In the genomic region with DNA sequence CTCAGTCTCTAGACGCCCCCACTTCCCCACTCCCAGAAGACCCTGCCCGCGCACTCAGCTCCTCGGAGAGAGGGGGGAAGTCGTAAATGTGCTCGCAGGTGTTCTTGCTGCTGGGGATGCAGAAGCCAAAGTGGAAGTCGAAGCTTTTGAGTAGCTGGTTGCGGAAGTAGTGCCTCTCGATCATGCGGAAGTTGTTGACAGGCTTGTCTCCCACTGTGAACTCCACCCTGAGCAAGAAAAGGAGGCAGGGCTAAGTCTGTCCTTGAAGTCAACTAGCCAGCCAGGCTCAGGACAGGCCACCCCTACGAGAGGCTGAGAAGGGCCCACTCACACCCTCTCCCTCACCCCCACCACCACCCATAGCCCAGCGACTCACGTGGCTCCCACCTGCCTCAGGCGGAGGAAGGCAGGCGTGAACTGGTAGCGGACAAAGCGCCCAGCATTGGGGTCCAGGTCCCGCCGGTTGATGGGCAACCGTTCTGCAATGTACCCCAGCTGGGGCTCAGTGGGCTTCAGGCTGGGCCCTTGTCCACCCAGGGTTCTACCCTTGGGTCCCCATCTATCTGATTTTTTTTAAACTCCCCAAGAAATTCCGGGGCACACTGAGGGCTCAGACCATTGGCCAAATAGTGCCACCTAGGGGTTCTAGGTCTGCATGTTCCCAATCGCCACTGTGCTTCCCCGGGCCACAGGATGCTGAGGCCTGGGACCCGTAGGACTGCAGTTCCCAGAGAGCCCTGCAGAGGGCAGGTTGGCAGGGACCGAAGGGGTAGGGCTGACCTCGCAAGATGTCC, we compare ENCODE assay signal across 8 cellular contexts. TPM values are rescaled to one million over a fixed set of nuclear protein-coding genes. Genes with fewer than 3 reads are reported as not detected.
DNase-seq lines count a peak whose midpoint lies in the region; ATAC-seq, FAIRE-seq and TF ChIP-seq lines count a peak whose summit lies in the region.

No MANE protein-coding gene starts in this region.

- no peak overlapping the region for H2AFZ ChIP-seq in KMS-11 (ENCODE audit: low read depth)

- H3K36me3 ChIP-seq in KMS-11 (ENCODE audit: insufficient read depth), result no peaks in the 10 kb centered on the region

- ATAC-seq in T-helper 17 cell (peak; percentile 25), right cardiac atrium (peak; percentile 49 to 67), sciatic nerve (peak; percentile 64), HG02610 (IDR thresholded peaks at IDR 0.05; ENCODE audit: unreplicated experiment) (no peak)

- CTCF ChIA-PET in AG04450 (lab: Charles Lee), result interaction anchor here (0.6 to 2.8 kb wide), 8 partner anchors 7 to 213 kb away, joined by 3 to 15 read pairs (median 4); no protein-coding TSS in a partner anchor

- H3K27me3 ChIP-seq in AG04450 (ENCODE audit: control insufficient read depth, insufficient read depth, low read length) (no peaks in the 10 kb centered on the region), KMS-11 (ENCODE audit: insufficient read depth, low read depth) (0 out of 2 replicates have a peak, but pooled peaks cover 8% of the 10 kb centered on the region), right cardiac atrium (ENCODE audit: control insufficient read depth, insufficient read depth) (no peaks in the 10 kb centered on the region)

- POLR2A ChIA-PET in AG04450 (lab: Yijun Ruan, JAX), result no interaction called here

- H3K4me3 Mint-ChIP-seq in T-helper 17 cell, result peak overlapping the region; percentile 74

- peak overlapping the region; percentile 98 for H3K27ac Mint-ChIP-seq in T-helper 17 cell

- H3K4me1 ChIP-seq in KMS-11 (ENCODE audit: low read depth, poor library complexity, severe bottlenecking), result peaks cover 31% of the 10 kb centered on the region
- H3K4me1 ChIP-seq in right cardiac atrium (ENCODE audit: control insufficient read depth, insufficient read depth, low read length), result peaks cover 5% of the 10 kb centered on the region

- TF ChIP-seq CTCF in AG04450 (IDR thresholded peaks at IDR 0.05; ENCODE audit: low read depth, low read length) (peak; percentile 87), KMS-11 (conservative IDR thresholded peaks at IDR 0.05; ENCODE audit: low read depth, low read length) (peak; percentile 99)

- H3K27ac ChIP-seq in AG04450 (ENCODE audit: low read depth, low read length), result no peak overlapping the region
- H3K27ac ChIP-seq in KMS-11, result no peak overlapping the region
- no peak overlapping the region for H3K27ac ChIP-seq in right cardiac atrium (ENCODE audit: low read length)

- H3K4me2 ChIP-seq in KMS-11, result no peak overlapping the region

- H3K4me3 ChIP-seq in AG04450 (ENCODE audit: low read depth, low read length) (no peak overlapping the region), KMS-11 (IDR thresholded peaks at IDR 0.05; ENCODE audit: insufficient read depth, low read depth, low read length) (no peak overlapping the region), right cardiac atrium (ENCODE audit: low read length) (no peak overlapping the region)

- no peaks in the 10 kb centered on the region for H4K20me1 ChIP-seq in KMS-11 (ENCODE audit: insufficient read depth)

- TF ChIP-seq POLR2A in GM12892 (IDR thresholded peaks at IDR 0.05; ENCODE audit: low read depth, low read length), result no peak

- H3K9ac ChIP-seq in KMS-11, result no peak overlapping the region

- no peaks in the 10 kb centered on the region for H3K79me2 ChIP-seq in KMS-11 (ENCODE audit: insufficient read depth, low read depth)

- peak; percentile 98 for FAIRE-seq in GM12892 (lab: Jason Lieb, UNC)

- H3K4me1 Mint-ChIP-seq in T-helper 17 cell, result peaks cover 46% of the 10 kb centered on the region

- DNase-seq in AG04450 (ENCODE audit: low read depth, low spot score) (no peak), GM12892 (ENCODE audit: insufficient read length) (peak; percentile 79), T-helper 17 cell (peak in 2 of 3 donors; percentile 27 to 53), anterior cingulate cortex (lab: John Stamatoyannopoulos, UW) (peak in 51 of 58 donors; percentile 6 to 77 (median 35)), right cardiac atrium (peak; percentile 79 to 91 (median 89)), sciatic nerve (ENCODE audit: low spot score) (peak; percentile 84)

- intact Hi-C loops in right cardiac atrium (cut with DNase I), result loop anchor here in 3 of 4 donors (5.0 to 10.0 kb wide), 4 partner anchors 49 to 67 kb away; a partner anchor contains a TSS
- intact Hi-C loops in sciatic nerve (cut with DNase I), result no loop called here

- H3K36me3 Mint-ChIP-seq in T-helper 17 cell (ENCODE audit: low read depth), result peaks cover 6% of the 10 kb centered on the region

- WGBS in right cardiac atrium, result 69% methylated on average over 26 of the region's 26 CpGs

- H3K9me3 ChIP-seq in AG04450 (ENCODE audit: control insufficient read depth, insufficient read depth, low read length) (no peaks in the 10 kb centered on the region), T-helper 17 cell (ENCODE audit: control insufficient read depth, low read length, poor library complexity, severe bottlenecking) (no peaks in the 10 kb centered on the region), right cardiac atrium (ENCODE audit: control insufficient read depth, low read length) (no peaks in the 10 kb centered on the region)

- H3K27me3 Mint-ChIP-seq in T-helper 17 cell, result no peaks in the 10 kb centered on the region

RNA-seq across cellular contexts. Expression of a gene that starts 4.6 kb away (rescaled TPM):
- 51.2 and 54.3 TPM in 2 replicates for polyA plus RNA-seq in AG04450 (2011; rRNA removed)
- polyA minus RNA-seq in AG04450 (2011; rRNA and poly(A)+ RNA removed), result 28.7 and 39.4 TPM in 2 replicates
- polyA plus RNA-seq in GM12892 (2012; ENCODE audit: missing spikeins), result 66.8 TPM
- 10 to 100 TPM; 87.2 to 91.9 TPM for total RNA-seq in T-helper 17 cell
- 10 to 100 TPM; 14.0 to 28.8 (median 21.0) TPM for total RNA-seq in right cardiac atrium
- polyA plus RNA-seq in right cardiac atrium, result 22.8 TPM
- 28.3 TPM for total RNA-seq in sciatic nerve

RNA-seq across cellular contexts. Expression of a gene that starts 23.5 kb away (rescaled TPM):
- polyA plus RNA-seq in AG04450 (2011; rRNA removed), result 51.8 and 64.8 TPM in 2 replicates
- polyA minus RNA-seq in AG04450 (2011; rRNA and poly(A)+ RNA removed), result 30.6 and 46.4 TPM in 2 replicates
- 56.2 TPM for polyA plus RNA-seq in GM12892 (2012; ENCODE audit: missing spikeins)
- 10 to 100 TPM; 44.5 to 50.9 TPM for total RNA-seq in T-helper 17 cell
- 10 to 100 TPM; 36.4 to 41.8 (median 40.7) TPM for total RNA-seq in right cardiac atrium
- polyA plus RNA-seq in right cardiac atrium, result 16.6 TPM
- 40.4 TPM for total RNA-seq in sciatic nerve

RNA-seq across cellular contexts. Expression of a gene that starts 28.9 kb away (rescaled TPM):
- polyA plus RNA-seq in AG04450 (2011; rRNA removed) (46.3 and 48.6 TPM in 2 replicates), right cardiac atrium (283 TPM)
- 30.5 and 43.0 TPM in 2 replicates for polyA minus RNA-seq in AG04450 (2011; rRNA and poly(A)+ RNA removed)
- 296 TPM for polyA plus RNA-seq in GM12892 (2012; ENCODE audit: missing spikeins)
- total RNA-seq in T-helper 17 cell (10 to 100 TPM; 16.7 to 24.5 TPM), right cardiac atrium (100 to 1,000 TPM; 191 to 390 (median 276) TPM), sciatic nerve (99.7 TPM)

RNA-seq across cellular contexts. Expression of a gene that starts 41.7 kb away (rescaled TPM):
- not detected in 2 replicates for polyA plus RNA-seq in AG04450 (2011; rRNA removed)
- not detected in 2 replicates for polyA minus RNA-seq in AG04450 (2011; rRNA and poly(A)+ RNA removed)
- polyA plus RNA-seq in GM12892 (2012; ENCODE audit: missing spikeins), result not detected
- not detected for total RNA-seq in T-helper 17 cell
- total RNA-seq in right cardiac atrium, result not detected
- not detected for polyA plus RNA-seq in right cardiac atrium
- total RNA-seq in sciatic nerve, result not detected

RNA-seq across cellular contexts. Expression of a gene that starts 51.0 kb away (rescaled TPM):
- 17.0 and 17.4 TPM in 2 replicates for polyA plus RNA-seq in AG04450 (2011; rRNA removed)
- 23.5 and 26.8 TPM in 2 replicates for polyA minus RNA-seq in AG04450 (2011; rRNA and poly(A)+ RNA removed)
- 54.7 TPM for polyA plus RNA-seq in GM12892 (2012; ENCODE audit: missing spikeins)
- 10 to 100 TPM; 19.2 to 31.5 TPM for total RNA-seq in T-helper 17 cell
- total RNA-seq in right cardiac atrium, result 1 to 10 TPM in 3 of 4 donors, under 1 TPM in 1; 0.81 to 2.7 (median 2.1) TPM
- polyA plus RNA-seq in right cardiac atrium, result 1.2 TPM
- 20.9 TPM for total RNA-seq in sciatic nerve
